Comparison of ENCODE assay signal across 1 cellular context in genomic region chr20:59015411-59015810, GRCh38.
TF ChIP-seq lines count a peak whose summit lies in the region.

No MANE protein-coding gene starts in this region.

TF ChIP-seq in K562, 482 proteins besides CTCF, POLR2A, EP300 and RAD21:
- TF ChIP-seq NR3C1 (CRISPR knock-in tag; IDR thresholded peaks at IDR 0.05): no peak
- no peak for TF ChIP-seq ZNF3 (CRISPR knock-in tag; IDR thresholded peaks at IDR 0.05)
- no peak for TF ChIP-seq TCF7 (IDR thresholded peaks at IDR 0.05; ENCODE audit: borderline replicate concordance)
- TF ChIP-seq HOXB6 (CRISPR knock-in tag; IDR thresholded peaks at IDR 0.05; ENCODE audit: borderline replicate concordance): no peak
- TF ChIP-seq SREBF2 (CRISPR knock-in tag; IDR thresholded peaks at IDR 0.05): no peak
- TF ChIP-seq E2F6 (IDR thresholded peaks at IDR 0.05; ENCODE audit: borderline replicate concordance in 1 of 2, extremely low read depth in 1 of 2, insufficient read depth in 1 of 2, insufficient read length in 1 of 2, low read depth in 1 of 2, low read length in 1 of 2, poor library complexity in 1 of 2, severe bottlenecking in 1 of 2): no peak
- TF ChIP-seq FOXA3 (CRISPR knock-in tag; conservative IDR thresholded peaks at IDR 0.05 in 1 of 2, IDR thresholded peaks at IDR 0.05 in 1 of 2): no peak
- no peak for TF ChIP-seq KDM1A (IDR thresholded peaks at IDR 0.05)
- TF ChIP-seq DDX20 (tag; IDR thresholded peaks at IDR 0.05; ENCODE audit: low read depth): no peak
- TF ChIP-seq ZNF197 (CRISPR knock-in tag; IDR thresholded peaks at IDR 0.05; ENCODE audit: low read depth): no peak
- no peak for TF ChIP-seq E4F1 (CRISPR knock-in tag; IDR thresholded peaks at IDR 0.05; ENCODE audit: borderline replicate concordance)
- no peak for TF ChIP-seq BCLAF1 (IDR thresholded peaks at IDR 0.05; ENCODE audit: borderline replicate concordance in 1 of 2, control insufficient read depth in 1 of 2, low read depth in 2 of 2, low read length in 1 of 2)
- no peak for TF ChIP-seq ZNF449 (CRISPR knock-in tag; IDR thresholded peaks at IDR 0.05)
- TF ChIP-seq JUN (IDR thresholded peaks at IDR 0.05; ENCODE audit: borderline replicate concordance, low read depth, low read length): no peak
- TF ChIP-seq JUN (CRISPR knock-in tag; IDR thresholded peaks at IDR 0.05; ENCODE audit: borderline replicate concordance): no peak
- no peak for TF ChIP-seq CREB1 (IDR thresholded peaks at IDR 0.05)
- no peak for TF ChIP-seq CREB1 (CRISPR knock-in tag; IDR thresholded peaks at IDR 0.05)
TF ChIP-seq in K562: peak in this region for 0.
